ENCODE assay signal across 22 cellular contexts in genomic region chr9:130430232-130430631, GRCh38. TPM values are rescaled to one million over a fixed set of nuclear protein-coding genes. Genes with fewer than 3 reads are reported as not detected.
DNase-seq lines count a peak whose midpoint lies in the region; ATAC-seq, FAIRE-seq and TF ChIP-seq lines count a peak whose summit lies in the region.
"Had no signal": no experiment of that assay in that cellular context is flagged by ENCODE, and none has a peak within 500 bp of the region (broad histone marks: within the 10 kb centered on the region; RNA-seq: fewer than 3 reads in every experiment).

No MANE protein-coding gene starts in this region.

- CTCF ChIA-PET in RWPE1 (lab: Yijun Ruan, JAX), result interaction anchor here (0.6 kb wide), 1 partner anchor 30 kb away, joined by 6 read pairs; no protein-coding TSS in a partner anchor

- H3K4me3 ChIP-seq in right atrium auricular region (no peak overlapping the region), osteoblast (ENCODE audit: insufficient read depth, low read length) (no peak overlapping the region)
- H3K4me3 ChIP-seq: BLaER1, GM12878, GM23248, HAP-1 had no signal

- H3K36me3 Mint-ChIP-seq in T-helper 17 cell (ENCODE audit: low read depth), result peaks cover 3% of the 10 kb centered on the region
- H3K36me3 Mint-ChIP-seq: CD4-positive, CD25-positive, alpha-beta regulatory T cell; CD8-positive, alpha-beta T cell had no signal

- H4K20me1 ChIP-seq in osteoblast (ENCODE audit: insufficient read depth, low read length), result no peaks in the 10 kb centered on the region
- H4K20me1 ChIP-seq: BLaER1 had no signal

- H3K27ac ChIP-seq in right atrium auricular region (no peak overlapping the region), RWPE1 (peak overlapping the region; percentile 86), osteoblast (ENCODE audit: low read depth, low read length) (no peak overlapping the region)
- H3K27ac ChIP-seq: BLaER1, C4-2B, GM23248 had no signal

- POLR2A ChIA-PET in RWPE1 (lab: Yijun Ruan, JAX; ENCODE audit: low non-redundant PET), result no interaction called here

- peak overlapping the region; percentile 5 for H3K4me3 Mint-ChIP-seq in T-helper 17 cell
- H3K4me3 Mint-ChIP-seq: B cell; CD4-positive, CD25-positive, alpha-beta regulatory T cell; CD8-positive, alpha-beta T cell; HFFc6 had no signal

- DNase-seq in Right ventricle myocardium inferior (ENCODE audit: missing footprints) (peak; percentile 55), right atrium auricular region (ENCODE audit: low spot score) (no peak), RWPE1 (ENCODE audit: low spot score) (no peak), T-helper 17 cell (no peak), osteoblast (ENCODE audit: insufficient read length, low spot score, missing footprints) (peak; percentile 67), KBM-7 (no peak), H54 (ENCODE audit: insufficient read length, low spot score) (no peak), AG08396 (ENCODE audit: low spot score) (no peak)
- DNase-seq: CD4-positive, CD25-positive, alpha-beta regulatory T cell; CD8-positive, alpha-beta T cell; DMS153; DMS79 treated with DMSO at 0.1 percent for 48 hours; GM23248; HFFc6 had no signal

- intact Hi-C loops in Right ventricle myocardium inferior (cut with DNase I), result loop anchor here (5.0 kb wide), 1 partner anchor 188 kb away; no protein-coding TSS in a partner anchor

- no peak overlapping the region for H2AFZ ChIP-seq in osteoblast (ENCODE audit: low read length)
- H2AFZ ChIP-seq: GM23248 had no signal

- no peak for FAIRE-seq in H54 (lab: Jason Lieb, UNC)
- FAIRE-seq: G401.6, GM12878, GM19239 had no signal

- no peak overlapping the region for H3K4me2 ChIP-seq in osteoblast (ENCODE audit: insufficient read depth, low read length)
- H3K4me2 ChIP-seq: BLaER1 had no signal

- H3K79me2 ChIP-seq in osteoblast (ENCODE audit: insufficient read depth, low read length), result no peaks in the 10 kb centered on the region

- H3K27me3 Mint-ChIP-seq in T-helper 17 cell, result peaks cover 27% of the 10 kb centered on the region

- TF ChIP-seq POLR2A in H54 (IDR thresholded peaks at IDR 0.05; ENCODE audit: low read depth, low read length), result no peak

- H3K4me1 ChIP-seq in right atrium auricular region (peaks cover 0 to 30% of the 10 kb centered on the region in 2 donors), osteoblast (ENCODE audit: insufficient read depth, low read length) (peaks cover 20% of the 10 kb centered on the region)

- no peak overlapping the region for H3K27ac Mint-ChIP-seq in T-helper 17 cell
- H3K27ac Mint-ChIP-seq: B cell; CD4-positive, CD25-positive, alpha-beta regulatory T cell; CD8-positive, alpha-beta T cell; HFFc6 had no signal

- in situ Hi-C loops in KBM-7 (cut with MboI; ENCODE audit: low pct_unique_long_range_greater_than_20kb, low sequenced_read_pairs), result no loop called here

- no peaks in the 10 kb centered on the region for H3K27me3 ChIP-seq in right atrium auricular region
- H3K27me3 ChIP-seq in osteoblast (ENCODE audit: insufficient read depth, low read length), result peaks cover 8% of the 10 kb centered on the region

- ATAC-seq in Right ventricle myocardium inferior (no peak), T-helper 17 cell (no peak)
- ATAC-seq: CD8-positive, alpha-beta T cell; GM12878 had no signal

- peaks cover 4% of the 10 kb centered on the region for H3K4me1 Mint-ChIP-seq in T-helper 17 cell

- no peaks in the 10 kb centered on the region for H3K36me3 ChIP-seq in right atrium auricular region
- H3K36me3 ChIP-seq in osteoblast (ENCODE audit: insufficient read depth, low read length), result no peaks in the 10 kb centered on the region
- H3K36me3 ChIP-seq: BLaER1, HAP-1 had no signal

- H3K9me3 ChIP-seq in right atrium auricular region, result no peaks in the 10 kb centered on the region
- no peaks in the 10 kb centered on the region for H3K9me3 ChIP-seq in T-helper 17 cell (ENCODE audit: control insufficient read depth, low read length, poor library complexity, severe bottlenecking)
- no peaks in the 10 kb centered on the region for H3K9me3 ChIP-seq in osteoblast (ENCODE audit: low read depth, low read length)
- H3K9me3 ChIP-seq: HAP-1 had no signal

- TF ChIP-seq CTCF in right atrium auricular region (IDR thresholded peaks at IDR 0.05), result no peak
- TF ChIP-seq CTCF in RWPE1 (conservative IDR thresholded peaks at IDR 0.05; ENCODE audit: low read depth), result no peak
- no peak for TF ChIP-seq CTCF in osteoblast (IDR thresholded peaks at IDR 0.05; ENCODE audit: extremely low read depth, low read depth, low read length)

RNA-seq across cellular contexts. Expression of gene ASS1, which starts 14.5 kb away (rescaled TPM):
- total RNA-seq in Right ventricle myocardium inferior (84.8 TPM), right atrium auricular region (100 to 1,000 TPM in 1 of 2 donors, 10 to 100 TPM in 1; 75.3 to 110 TPM), T-helper 17 cell (not detected), osteoblast (134 and 195 TPM in 2 replicates)
- total RNA-seq: A172; CD4-positive, CD25-positive, alpha-beta regulatory T cell; CD8-positive, alpha-beta T cell had no signal

Comparison
In these comparisons a context has a peak if more than half of its experiments do, and no peak if none do; other contexts are left out.
1. DNase-seq: peak in Right ventricle myocardium inferior (single experiment) and osteoblast (single experiment); none in right atrium auricular region (single experiment), RWPE1 (single experiment), T-helper 17 cell (0 of 3), KBM-7 (single experiment), H54 (single experiment) and AG08396 (single experiment).
2. RNA of gene ASS1, which starts 14.5 kb away (total RNA-seq): 134 to 195 TPM in osteoblast, 75.3 to 110 TPM in right atrium auricular region and 84.8 TPM in Right ventricle myocardium inferior (single experiment); not detected in T-helper 17 cell; every median in the first group is over 10 times any median in the second.